In genomic region chr12:120617767-120618166, GRCh38 we compare ENCODE assay signal across 4 cellular contexts. TPM values are rescaled to one million over a fixed set of nuclear protein-coding genes. Genes with fewer than 3 reads are reported as not detected.
"Had no signal": no experiment of that assay in that cellular context is flagged by ENCODE, and none has a peak within 500 bp of the region (broad histone marks: within the 10 kb centered on the region; RNA-seq: fewer than 3 reads in every experiment).

No MANE protein-coding gene starts in this region.

RNA-seq across cellular contexts. Expression of gene CABP1, which starts 22.7 kb away (rescaled TPM):
- total RNA-seq: dermis microvascular lymphatic vessel endothelial cell, fibroblast of lung, fibroblast of villous mesenchyme, foreskin keratinocyte had no signal
- polyA plus RNA-seq: foreskin keratinocyte had no signal
